ENCODE assay signal across 8 cellular contexts in genomic region chr15:65790692-65791334, GRCh38. TPM values are rescaled to one million over a fixed set of nuclear protein-coding genes. Genes with fewer than 3 reads are reported as not detected.
DNase-seq lines count a peak whose midpoint lies in the region; ATAC-seq lines count a peak whose summit lies in the region.

No MANE protein-coding gene starts in this region.

- H3K27ac Mint-ChIP-seq in activated naive CD8-positive, alpha-beta T cell: peak overlapping the region; percentile 91
- peak overlapping the region; percentile 99 for H3K27ac Mint-ChIP-seq in stimulated activated naive B cell treated with anti-CD40 and anti-IgM and Interleukin-4, amounts not matched to agents 10 μg/mL and 1 μg/mL and 100 μg/mL, for 72 hours

- H3K27me3 ChIP-seq in iPS-15b (ENCODE audit: control insufficient read depth, insufficient read depth, low read length): no peaks in the 10 kb centered on the region

- peaks cover 7% of the 10 kb centered on the region for H3K4me1 ChIP-seq in iPS-15b (ENCODE audit: control insufficient read depth, insufficient read depth, low read length)

- no peaks in the 10 kb centered on the region for H3K9me3 Mint-ChIP-seq in activated naive CD8-positive, alpha-beta T cell (ENCODE audit: low read depth)
- no peaks in the 10 kb centered on the region for H3K9me3 Mint-ChIP-seq in stimulated activated naive B cell treated with anti-CD40 and anti-IgM and Interleukin-4, amounts not matched to agents 10 μg/mL and 1 μg/mL and 100 μg/mL, for 72 hours

- peak overlapping the region; percentile 94 for H3K4me3 Mint-ChIP-seq in activated naive CD8-positive, alpha-beta T cell
- H3K4me3 Mint-ChIP-seq in stimulated activated naive B cell treated with anti-CD40 and anti-IgM and Interleukin-4, amounts not matched to agents 10 μg/mL and 1 μg/mL and 100 μg/mL, for 72 hours: peak overlapping the region; percentile 86 to 92

- no peaks in the 10 kb centered on the region for H3K27me3 Mint-ChIP-seq in activated naive CD8-positive, alpha-beta T cell
- no peaks in the 10 kb centered on the region for H3K27me3 Mint-ChIP-seq in stimulated activated naive B cell treated with anti-CD40 and anti-IgM and Interleukin-4, amounts not matched to agents 10 μg/mL and 1 μg/mL and 100 μg/mL, for 72 hours

- H3K36me3 ChIP-seq in iPS-15b (ENCODE audit: control insufficient read depth, insufficient read depth, low read length): no peaks in the 10 kb centered on the region

- no peaks in the 10 kb centered on the region for H3K36me3 Mint-ChIP-seq in activated naive CD8-positive, alpha-beta T cell
- H3K36me3 Mint-ChIP-seq in stimulated activated naive B cell treated with anti-CD40 and anti-IgM and Interleukin-4, amounts not matched to agents 10 μg/mL and 1 μg/mL and 100 μg/mL, for 72 hours: peaks cover 2 to 14% of the 10 kb centered on the region in 2 donors

- DNase-seq in DMS 273 (lab: John Stamatoyannopoulos, UW; ENCODE audit: unreplicated experiment) (peak; percentile 58), putamen (ENCODE audit: low spot score) (no peak), dedifferentiated amniotic fluid mesenchymal stem cell (ENCODE audit: extremely low spot score) (no peak)
- peak; percentile 17 for DNase-seq in Jurkat, Clone E6-1 (ENCODE audit: low read depth, low spot score)
- DNase-seq in stimulated activated naive B cell treated with anti-CD40 and anti-IgM and Interleukin-4, amounts not matched to agents 10 μg/mL and 1 μg/mL and 100 μg/mL, for 72 hours: no peak

- no peak for ATAC-seq in stimulated activated naive B cell treated with anti-CD40 and anti-IgM and Interleukin-4, amounts not matched to agents 10 μg/mL and 1 μg/mL and 100 μg/mL, for 72 hours (replicated peaks)
- no peak for ATAC-seq in HG02571 (IDR thresholded peaks at IDR 0.05; ENCODE audit: unreplicated experiment)

- H3K9ac ChIP-seq in iPS-15b (ENCODE audit: low read depth, low read length): no peak overlapping the region

- H3K4me1 Mint-ChIP-seq in activated naive CD8-positive, alpha-beta T cell (ENCODE audit: low read depth): peaks cover 52% of the 10 kb centered on the region
- peaks cover 18 to 57% of the 10 kb centered on the region in 2 donors for H3K4me1 Mint-ChIP-seq in stimulated activated naive B cell treated with anti-CD40 and anti-IgM and Interleukin-4, amounts not matched to agents 10 μg/mL and 1 μg/mL and 100 μg/mL, for 72 hours

- H3K9me3 ChIP-seq in iPS-15b (ENCODE audit: control insufficient read depth, insufficient read depth, low read length): no peaks in the 10 kb centered on the region

- peak overlapping the region; percentile 93 for H3K4me3 ChIP-seq in Jurkat, Clone E6-1 (ENCODE audit: low read length)
- peak overlapping the region; percentile 72 for H3K4me3 ChIP-seq in iPS-15b (ENCODE audit: low read depth, low read length)

RNA-seq across cellular contexts. Expression of gene DENND4A, which starts 1.3 kb away (rescaled TPM):
- 14.8 TPM for polyA plus RNA-seq in Jurkat, Clone E6-1 (2012; ENCODE audit: insufficient read depth, insufficient read length)

Comparison
In these comparisons a context has a peak if more than half of its experiments do, and no peak if none do; other contexts are left out.
1. DNase-seq: peak in DMS 273 (single experiment) and Jurkat, Clone E6-1 (single experiment); none in stimulated activated naive B cell treated with anti-CD40 and anti-IgM and Interleukin-4, amounts not matched to agents 10 μg/mL and 1 μg/mL and 100 μg/mL, for 72 hours (single experiment), putamen (single experiment) and dedifferentiated amniotic fluid mesenchymal stem cell (single experiment).